ENCODE assay signal across 25 cellular contexts in genomic region chr12:108046135-108046534, GRCh38.
DNase-seq lines count a peak whose midpoint lies in the region; ATAC-seq and TF ChIP-seq lines count a peak whose summit lies in the region.
"Had no signal": no experiment of that assay in that cellular context is flagged by ENCODE, and none has a peak within 500 bp of the region (broad histone marks: within the 10 kb centered on the region; RNA-seq: fewer than 3 reads in every experiment).

No MANE protein-coding gene starts in this region.

- H3K9me3 Mint-ChIP-seq in activated T-helper 17 cell treated with anti-CD3 and anti-CD28 coated beads, Interleukin-2, amount 50 U/mL, for 72 hours, result no peaks in the 10 kb centered on the region
- H3K9me3 Mint-ChIP-seq: CD8-positive, alpha-beta T cell; effector memory CD8-positive, alpha-beta T cell; mesothelial cell of epicardium; stimulated activated naive B cell treated with anti-CD40 and anti-IgM and Interleukin-4, amounts not matched to agents 10 μg/mL and 1 μg/mL and 100 μg/mL, for 72 hours had no signal

- H3K4me3 ChIP-seq in mesendoderm (ENCODE audit: low read length) (no peak overlapping the region), thoracic aorta (peak overlapping the region; percentile 59)

- no peak overlapping the region for H3K4me2 ChIP-seq in mesendoderm (ENCODE audit: low read length)

- H3K36me3 ChIP-seq in mesendoderm (ENCODE audit: control insufficient read depth, insufficient read depth, low read length) (no peaks in the 10 kb centered on the region), thoracic aorta (no peaks in the 10 kb centered on the region)

- H3K36me3 Mint-ChIP-seq in activated T-helper 17 cell treated with anti-CD3 and anti-CD28 coated beads, Interleukin-2, amount 50 U/mL, for 72 hours (ENCODE audit: low read depth), result no peaks in the 10 kb centered on the region
- H3K36me3 Mint-ChIP-seq: CD8-positive, alpha-beta T cell; mesothelial cell of epicardium; naive B cell; stimulated activated naive B cell treated with anti-CD40 and anti-IgM and Interleukin-4, amounts not matched to agents 10 μg/mL and 1 μg/mL and 100 μg/mL, for 72 hours had no signal

- no peak overlapping the region for H3K27ac ChIP-seq in mesendoderm (ENCODE audit: low read depth, low read length)
- no peak overlapping the region for H3K27ac ChIP-seq in thoracic aorta

- no CpG with 5 or more reads among the region's 10 CpGs for WGBS in mesendoderm (ENCODE audit: extremely low coverage, insufficient coverage, low lambda C conversion rate)

- H4K8ac ChIP-seq in mesendoderm (ENCODE audit: low read depth, low read length), result no peak overlapping the region

- peak; percentile 23 for ATAC-seq in activated T-helper 17 cell treated with anti-CD3 and anti-CD28 coated beads, Interleukin-2, amount 50 U/mL, for 72 hours (replicated peaks)
- ATAC-seq in thoracic aorta (ENCODE audit: insufficient number of reproducible peaks, low FRiP score, low read depth) (no peak), GM21515 (IDR thresholded peaks at IDR 0.05; ENCODE audit: unreplicated experiment) (no peak)
- ATAC-seq: CD8-positive, alpha-beta T cell had no signal

- H3K27me3 Mint-ChIP-seq in activated T-helper 17 cell treated with anti-CD3 and anti-CD28 coated beads, Interleukin-2, amount 50 U/mL, for 72 hours, result peaks cover 4% of the 10 kb centered on the region

- H2BK5ac ChIP-seq in mesendoderm (ENCODE audit: low read length), result no peak overlapping the region

- H3K56ac ChIP-seq in mesendoderm (ENCODE audit: low read length), result no peak overlapping the region

- peak overlapping the region; percentile 59 for H3K4me3 Mint-ChIP-seq in activated T-helper 17 cell treated with anti-CD3 and anti-CD28 coated beads, Interleukin-2, amount 50 U/mL, for 72 hours
- H3K4me3 Mint-ChIP-seq: mesothelial cell of epicardium; naive B cell; stimulated activated naive B cell treated with anti-CD40 and anti-IgM and Interleukin-4, amounts not matched to agents 10 μg/mL and 1 μg/mL and 100 μg/mL, for 72 hours had no signal

- no peaks in the 10 kb centered on the region for H3K9me3 ChIP-seq in thoracic aorta

- H2AK5ac ChIP-seq in mesendoderm (ENCODE audit: low read length), result no peak overlapping the region

- no peak overlapping the region for H2BK15ac ChIP-seq in mesendoderm (replicated peaks; ENCODE audit: low read depth)

- no peaks in the 10 kb centered on the region for H3K79me2 ChIP-seq in mesendoderm (ENCODE audit: control insufficient read depth, insufficient read depth, low read length)

- H4K5ac ChIP-seq in mesendoderm (ENCODE audit: low read length), result no peak overlapping the region

- peak; percentile 10 for DNase-seq in NCI-H2171 treated with DMSO at 0.1 percent for 48 hours (lab: John Stamatoyannopoulos, UW)
- no peak for DNase-seq in NCI-H2171 (lab: John Stamatoyannopoulos, UW)
- peak; percentile 37 for DNase-seq in mesendoderm
- DNase-seq in thoracic aorta (ENCODE audit: low spot score), result no peak
- DNase-seq in UCSD-AML1 (lab: John Stamatoyannopoulos, UW; ENCODE audit: unreplicated experiment), result no peak
- no peak for DNase-seq in HCEC 1CT
- DNase-seq: activated CD4-positive, alpha-beta T cell treated with anti-CD3 and anti-CD28 coated beads, Interleukin-2, amount 50 U/mL, for 48 hours; activated CD4-positive, CD25-positive, alpha-beta regulatory T cell; activated naive CD4-positive, alpha-beta T cell treated with Interleukin-2 at 50 U/mL for 16 hours; CD8-positive, alpha-beta T cell; central memory CD4-positive, alpha-beta T cell; effector memory CD8-positive, alpha-beta T cell; H7; left ventricle myocardium superior; naive B cell; NCI-H1436 treated with DMSO at 0.1 percent for 48 hours; NCI-H2081 treated with DMSO at 0.1 percent for 48 hours; NCI-H446 treated with DMSO at 0.1 percent for 48 hours; NCI-H774; nucleus accumbens; stimulated activated naive B cell treated with anti-CD40 and anti-IgM and Interleukin-4, amounts not matched to agents 10 μg/mL and 1 μg/mL and 100 μg/mL, for 72 hours; T-helper 1 cell had no signal

- H3K18ac ChIP-seq in mesendoderm (ENCODE audit: low read length), result no peak overlapping the region

- H3K4ac ChIP-seq in mesendoderm (ENCODE audit: low read depth, low read length), result no peak overlapping the region

- no peaks in the 10 kb centered on the region for H3K27me3 ChIP-seq in mesendoderm (ENCODE audit: insufficient read depth, low read length, poor library complexity)
- no peaks in the 10 kb centered on the region for H3K27me3 ChIP-seq in thoracic aorta (replicated peaks; ENCODE audit: insufficient read depth)

- no peak overlapping the region for H3K27ac Mint-ChIP-seq in activated T-helper 17 cell treated with anti-CD3 and anti-CD28 coated beads, Interleukin-2, amount 50 U/mL, for 72 hours
- H3K27ac Mint-ChIP-seq: CD8-positive, alpha-beta T cell; mesothelial cell of epicardium; naive B cell; stimulated activated naive B cell treated with anti-CD40 and anti-IgM and Interleukin-4, amounts not matched to agents 10 μg/mL and 1 μg/mL and 100 μg/mL, for 72 hours had no signal

- no peaks in the 10 kb centered on the region for H3K79me1 ChIP-seq in mesendoderm (ENCODE audit: low read length)

- H2BK120ac ChIP-seq in mesendoderm (ENCODE audit: low read depth, low read length), result no peak overlapping the region

- H3K4me1 Mint-ChIP-seq in activated T-helper 17 cell treated with anti-CD3 and anti-CD28 coated beads, Interleukin-2, amount 50 U/mL, for 72 hours, result peaks cover 14% of the 10 kb centered on the region
- H3K4me1 Mint-ChIP-seq: mesothelial cell of epicardium had no signal

- no peaks in the 10 kb centered on the region for H3K4me1 ChIP-seq in mesendoderm (ENCODE audit: control insufficient read depth, low read depth, low read length)
- peaks cover 3 to 26% of the 10 kb centered on the region in 2 donors for H3K4me1 ChIP-seq in thoracic aorta (ENCODE audit: control insufficient read depth in 1 of 2, low read depth in 2 of 2)

- no peak overlapping the region for H3K23ac ChIP-seq in mesendoderm (ENCODE audit: low read length)

- TF ChIP-seq CTCF in thoracic aorta (IDR thresholded peaks at IDR 0.05), result no peak

- H3K9ac ChIP-seq in mesendoderm (ENCODE audit: low read length), result no peak overlapping the region

Comparison
In these comparisons a context has a peak if more than half of its experiments do, and no peak if none do; other contexts are left out.
1. DNase-seq: peak in NCI-H2171 treated with DMSO at 0.1 percent for 48 hours (single experiment) and mesendoderm (single experiment); none in NCI-H2171 (single experiment), thoracic aorta (single experiment), UCSD-AML1 (single experiment) and HCEC 1CT (single experiment).